Comparison of ENCODE assay signal across 10 cellular contexts in genomic region chrX:85611926-85612325, GRCh38.
DNase-seq lines count a peak whose midpoint lies in the region; ATAC-seq, FAIRE-seq and TF ChIP-seq lines count a peak whose summit lies in the region.
"Had no signal": no experiment of that assay in that cellular context is flagged by ENCODE, and none has a peak within 500 bp of the region (broad histone marks: within the 10 kb centered on the region; RNA-seq: fewer than 3 reads in every experiment).

No MANE protein-coding gene starts in this region.

- H3K4me1 ChIP-seq in DND-41 (ENCODE audit: insufficient read depth, low read length) = no peaks in the 10 kb centered on the region
- H3K4me1 ChIP-seq in GM12878 (ENCODE audit: control insufficient read depth, insufficient read depth, low read length) = no peaks in the 10 kb centered on the region
- no peaks in the 10 kb centered on the region for H3K4me1 ChIP-seq in uterus

- intact Hi-C loops in GM12878 (cut with micrococcal nuclease; ENCODE audit: unreplicated experiment) (loop anchor here (10.0 kb wide), 1 partner anchor 1333 kb away; no protein-coding TSS in a partner anchor), uterus (cut with DNase I; ENCODE audit: low total_unique reads) (no loop called here)

- H3K9me3 ChIP-seq in DND-41 (ENCODE audit: insufficient read depth, low read length, severe bottlenecking) (no peaks in the 10 kb centered on the region), GM12878 (replicated peaks; ENCODE audit: control insufficient read depth, insufficient read depth, low read length) (no peaks in the 10 kb centered on the region), uterus (no peaks in the 10 kb centered on the region)

- peak; percentile 42 for TF ChIP-seq RAD21 in GM12878 (IDR thresholded peaks at IDR 0.05; ENCODE audit: insufficient read depth, low read depth, low read length)

- H2AFZ ChIP-seq in DND-41 (ENCODE audit: low read depth, low read length) (no peak overlapping the region), GM12878 (ENCODE audit: control insufficient read depth, low read depth, low read length) (no peak overlapping the region)

- TF ChIP-seq POLR2A in GM12878 (IDR thresholded peaks at IDR 0.05; ENCODE audit: low read depth, low read length) (no peak), uterus (IDR thresholded peaks at IDR 0.05) (no peak)

- SMC1A ChIA-PET in GM12878 (lab: Charles Lee; ENCODE audit: uncharacterized antibody, unreplicated experiment) = no interaction called here

- no peak overlapping the region for H3K27ac ChIP-seq in DND-41 (ENCODE audit: low read length)
- no peak overlapping the region for H3K27ac ChIP-seq in GM12878 (ENCODE audit: control insufficient read depth, insufficient read depth)
- H3K27ac ChIP-seq in uterus = no peak overlapping the region

- RAD21 ChIA-PET in GM12878 (lab: Charles Lee; ENCODE audit: unreplicated experiment) = interaction anchor here (0.6 kb wide), 1 partner anchor 85 kb away, joined by 3 read pairs; no protein-coding TSS in a partner anchor

- H3K27me3 ChIP-seq in DND-41 (ENCODE audit: insufficient read depth, low read length, poor library complexity) (no peaks in the 10 kb centered on the region), GM12878 (replicated peaks in 1 of 2; ENCODE audit: control insufficient read depth in 2 of 2, insufficient read depth in 2 of 2, low read length in 1 of 2) (no peaks in the 10 kb centered on the region), uterus (no peaks in the 10 kb centered on the region)

- in situ Hi-C loops in GM12878 (cut with MboI) = loop anchor here (25.0 kb wide), 1 partner anchor 1675 kb away; no protein-coding TSS in a partner anchor

- no peak overlapping the region for H3K4me3 ChIP-seq in DND-41 (ENCODE audit: low read depth in 1 of 2, low read length in 2 of 2)
- H3K4me3 ChIP-seq in GM12878 = no peak overlapping the region
- no peak overlapping the region for H3K4me3 ChIP-seq in uterus

- H3K9ac ChIP-seq in DND-41 (ENCODE audit: low read depth, low read length) (no peak overlapping the region), GM12878 (ENCODE audit: control insufficient read depth, insufficient read depth, low read length) (no peak overlapping the region)

- FAIRE-seq in GM12878 (lab: Jason Lieb, UNC) = no peak

- peak; percentile 49 for TF ChIP-seq CTCF in DND-41 (IDR thresholded peaks at IDR 0.05; ENCODE audit: borderline replicate concordance, extremely low read depth, low read length, poor library complexity, severe bottlenecking)
- peak; percentile 37; the same call in 1 of the 2 replicates for TF ChIP-seq CTCF in LNCAP (IDR thresholded peaks at IDR 0.05)
- TF ChIP-seq CTCF in GM12878 (IDR thresholded peaks at IDR 0.05 in 2 of 3, conservative IDR thresholded peaks at IDR 0.05 in 1 of 3; ENCODE audit: control insufficient read depth in 2 of 3, extremely low read depth in 1 of 3, insufficient read depth in 1 of 3, low read depth in 3 of 3, low read length in 3 of 3) = peak; percentile 18 to 29 (median 18); a peak in 1 of 6 replicates
- TF ChIP-seq CTCF in uterus (IDR thresholded peaks at IDR 0.05) = peak in 2 of 4 experiments; percentile 6 to 32

- ATAC-seq in DND-41 (ENCODE audit: insufficient read depth, low read depth) (no peak), GM12878 (peak; percentile 46; the same call in 2 of the 3 replicates), GM21381 (IDR thresholded peaks at IDR 0.05; ENCODE audit: unreplicated experiment) (no peak)

- H3K36me3 ChIP-seq in DND-41 (ENCODE audit: insufficient read depth, low read length) (no peaks in the 10 kb centered on the region), GM12878 (ENCODE audit: control insufficient read depth in 2 of 2, insufficient read depth in 2 of 2, low read length in 1 of 2) (no peaks in the 10 kb centered on the region), uterus (no peaks in the 10 kb centered on the region)

- POLR2A ChIA-PET in GM12878 (lab: Charles Lee) = no interaction called here

- TF ChIP-seq EP300 in GM12878 (IDR thresholded peaks at IDR 0.05; ENCODE audit: borderline replicate concordance in 1 of 2, control insufficient read depth in 1 of 2, low read depth in 2 of 2, low read length in 2 of 2) = no peak

- H4K20me1 ChIP-seq in DND-41 (ENCODE audit: insufficient read depth, low read length) (no peaks in the 10 kb centered on the region), GM12878 (ENCODE audit: control insufficient read depth, insufficient read depth) (no peaks in the 10 kb centered on the region)

- CTCF ChIA-PET in GM12878 (lab: Yijun Ruan, JAX) = no interaction called here

- H3K4me2 ChIP-seq in DND-41 (ENCODE audit: insufficient read depth, low read length) (no peak overlapping the region), GM12878 (ENCODE audit: control insufficient read depth, insufficient read depth) (no peak overlapping the region)

- H3K79me2 ChIP-seq in DND-41 (ENCODE audit: insufficient read depth, low read length) (no peaks in the 10 kb centered on the region), GM12878 (ENCODE audit: control insufficient read depth, insufficient read depth, low read length) (no peaks in the 10 kb centered on the region)

- DNase-seq in DND-41 = no peak
- DNase-seq in GM12878 (ENCODE audit: low read depth, low spot score) = no peak
- DNase-seq in myocyte (ENCODE audit: low read depth) = peak; percentile 4
- DNase-seq in NCI-H2227 treated with DMSO at 0.1 percent for 48 hours (lab: John Stamatoyannopoulos, UW) = no peak
- DNase-seq in uterus = no peak
- no peak for DNase-seq in NCI-H446 treated with DMSO at 0.1 percent for 48 hours (lab: John Stamatoyannopoulos, UW)
- DNase-seq: foreskin melanocyte; stimulated activated naive CD4-positive, alpha-beta T cell treated with Interleukin-2 at 50 U/mL for 16 hours had no signal

- no TSS peak for BruUV-seq in GM12878 (replicated peaks; lab: Mats Ljungman, UMichigan)

TF ChIP-seq in GM12878, 131 proteins besides CTCF, POLR2A, EP300 and RAD21:
- TF ChIP-seq BMI1 (IDR thresholded peaks at IDR 0.05; ENCODE audit: borderline replicate concordance) = no peak
- no peak for TF ChIP-seq BCL3 (IDR thresholded peaks at IDR 0.05; ENCODE audit: borderline replicate concordance, insufficient read depth, low read depth, low read length, poor library complexity, severe bottlenecking)
- no peak for TF ChIP-seq HSF1 (IDR thresholded peaks at IDR 0.05; ENCODE audit: low read depth, low read length)
- TF ChIP-seq ZBED1 (IDR thresholded peaks at IDR 0.05; ENCODE audit: borderline replicate concordance) = no peak
- no peak for TF ChIP-seq KLF5 (IDR thresholded peaks at IDR 0.05; ENCODE audit: partially characterized antibody)
- no peak for TF ChIP-seq TBL1XR1 (IDR thresholded peaks at IDR 0.05; ENCODE audit: low read depth, low read length)
- no peak for TF ChIP-seq HDGF (IDR thresholded peaks at IDR 0.05)
- no peak for TF ChIP-seq EZH2 (IDR thresholded peaks at IDR 0.05; ENCODE audit: borderline replicate concordance, control insufficient read depth, low read depth, low read length)
- no peak for TF ChIP-seq SUZ12 (IDR thresholded peaks at IDR 0.05; ENCODE audit: unreplicated experiment)
- TF ChIP-seq KAT2A (conservative IDR thresholded peaks at IDR 0.05; ENCODE audit: control insufficient read depth, low read depth, low read length) = no peak
